In the genomic region with DNA sequence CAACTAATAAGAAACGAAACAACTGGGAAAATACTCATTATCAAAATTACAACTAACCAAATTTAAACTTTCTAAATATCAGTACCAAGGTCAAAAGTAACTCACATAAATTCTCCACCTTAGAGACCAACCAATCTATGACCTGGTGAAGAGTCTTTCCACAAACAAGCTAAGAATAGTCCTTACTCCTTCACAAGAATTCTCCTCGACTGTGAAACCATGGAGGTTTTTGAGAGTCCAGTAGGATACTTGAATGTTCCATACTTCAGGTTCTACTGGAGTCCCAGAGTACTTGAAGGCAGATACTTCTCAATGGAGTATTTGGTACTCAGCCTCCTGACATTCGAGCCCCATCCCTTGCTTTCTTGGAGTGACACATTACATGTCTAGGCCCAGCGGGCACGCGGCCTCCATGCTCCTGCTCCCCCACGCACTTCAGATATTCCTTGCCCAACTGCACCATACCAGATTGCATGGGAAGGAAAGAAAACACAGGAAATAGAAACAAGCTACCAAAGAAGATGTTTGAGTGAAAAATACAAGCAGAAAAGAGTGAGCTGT, we compare ENCODE assay signal across 20 cellular contexts.
"Had no signal": no experiment of that assay in that cellular context is flagged by ENCODE, and none has a peak within 500 bp of the region (broad histone marks: within the 10 kb centered on the region; RNA-seq: fewer than 3 reads in every experiment).

No MANE protein-coding gene starts in this region.

- H3K27ac Mint-ChIP-seq: activated CD4-positive, alpha-beta T cell treated with anti-CD3 and anti-CD28 coated beads, Interleukin-2, amount 10 ng/mL, durations not matched to agents 24 days and 14 days; activated CD8-positive, alpha-beta T cell treated with anti-CD3 and anti-CD28 coated beads, Interleukin-2, amount 10 ng/mL, durations not matched to agents 7 days and 5 days; activated naive CD8-positive, alpha-beta T cell treated with anti-CD3 and anti-CD28 coated beads, Interleukin-2, amount 10 ng/mL, durations not matched to agents 7 days and 5 days; activated T-helper 17 cell treated with anti-CD3 and anti-CD28 coated beads, Interleukin-2, amount 50 U/mL, for 72 hours; naive thymus-derived CD4-positive, alpha-beta T cell; type B pancreatic cell had no signal

- DNase-seq: activated CD4-positive, alpha-beta T cell treated with anti-CD3 and anti-CD28 coated beads, Interleukin-2, amount 10 ng/mL, durations not matched to agents 24 days and 14 days; activated CD8-positive, alpha-beta T cell treated with anti-CD3 and anti-CD28 coated beads, Interleukin-2, amount 10 ng/mL, durations not matched to agents 7 days and 5 days; activated naive CD4-positive, alpha-beta T cell; activated naive CD8-positive, alpha-beta T cell treated with anti-CD3 and anti-CD28 coated beads, Interleukin-2, amount 10 ng/mL, durations not matched to agents 7 days and 5 days; amniotic stem cell; glutamatergic neuron; hippocampal formation; naive thymus-derived CD4-positive, alpha-beta T cell; occipital lobe; sigmoid colon; stimulated activated CD4-positive, alpha-beta T cell treated with anti-CD3 and anti-CD28 coated beads, Interleukin-15, amount 100 ng/mL, for 24 hours; stimulated activated naive CD4-positive, alpha-beta T cell; testis had no signal

- H3K36me3 ChIP-seq: esophagus muscularis mucosa had no signal

- ATAC-seq: activated CD4-positive, CD25-positive, alpha-beta regulatory T cell treated with anti-CD3 and anti-CD28 coated beads, Interleukin-2, amount 50 U/mL, for 24 hours; activated CD8-positive, alpha-beta T cell treated with anti-CD3 and anti-CD28 coated beads, Interleukin-2, amount 10 ng/mL, durations not matched to agents 7 days and 5 days; activated T-helper 17 cell treated with anti-CD3 and anti-CD28 coated beads, Interleukin-2, amount 50 U/mL, for 72 hours; naive thymus-derived CD4-positive, alpha-beta T cell had no signal

- H3K27me3 Mint-ChIP-seq: activated CD4-positive, alpha-beta T cell treated with anti-CD3 and anti-CD28 coated beads, Interleukin-2, amount 10 ng/mL, durations not matched to agents 24 days and 14 days; activated naive CD8-positive, alpha-beta T cell treated with anti-CD3 and anti-CD28 coated beads, Interleukin-2, amount 10 ng/mL, durations not matched to agents 7 days and 5 days; activated T-helper 17 cell treated with anti-CD3 and anti-CD28 coated beads, Interleukin-2, amount 50 U/mL, for 72 hours; naive thymus-derived CD4-positive, alpha-beta T cell; type B pancreatic cell had no signal

- H3K4me1 ChIP-seq: esophagus muscularis mucosa, testis had no signal

- H3K4me1 Mint-ChIP-seq: activated T-helper 17 cell treated with anti-CD3 and anti-CD28 coated beads, Interleukin-2, amount 50 U/mL, for 72 hours had no signal

- H3K9me3 ChIP-seq: esophagus muscularis mucosa, sigmoid colon, testis had no signal

- H3K27me3 ChIP-seq: esophagus muscularis mucosa, sigmoid colon, testis had no signal

- H3K27ac ChIP-seq: coronary artery, esophagus muscularis mucosa, sigmoid colon, testis had no signal

- H3K4me3 Mint-ChIP-seq: activated CD4-positive, alpha-beta T cell treated with anti-CD3 and anti-CD28 coated beads, Interleukin-2, amount 10 ng/mL, durations not matched to agents 24 days and 14 days; activated CD8-positive, alpha-beta T cell treated with anti-CD3 and anti-CD28 coated beads, Interleukin-2, amount 10 ng/mL, durations not matched to agents 7 days and 5 days; activated naive CD8-positive, alpha-beta T cell treated with anti-CD3 and anti-CD28 coated beads, Interleukin-2, amount 10 ng/mL, durations not matched to agents 7 days and 5 days; activated T-helper 17 cell treated with anti-CD3 and anti-CD28 coated beads, Interleukin-2, amount 50 U/mL, for 72 hours; naive thymus-derived CD4-positive, alpha-beta T cell; neural crest cell; type B pancreatic cell had no signal

- H3K4me3 ChIP-seq: coronary artery, esophagus muscularis mucosa, sigmoid colon, smooth muscle cell, testis had no signal

- H3K9me3 Mint-ChIP-seq: activated CD4-positive, alpha-beta T cell treated with anti-CD3 and anti-CD28 coated beads, Interleukin-2, amount 10 ng/mL, durations not matched to agents 24 days and 14 days; activated naive CD8-positive, alpha-beta T cell treated with anti-CD3 and anti-CD28 coated beads, Interleukin-2, amount 10 ng/mL, durations not matched to agents 7 days and 5 days; activated T-helper 17 cell treated with anti-CD3 and anti-CD28 coated beads, Interleukin-2, amount 50 U/mL, for 72 hours; naive thymus-derived CD4-positive, alpha-beta T cell; type B pancreatic cell had no signal
